In genomic region chr14:52852810-52853521, GRCh38 we compare ENCODE assay signal across 1 cellular context.
A peak's percentile ranks its signal among the peaks of the same experiment; 100 is the strongest.
TF ChIP-seq lines count a peak whose summit lies in the region.

No MANE protein-coding gene starts in this region.

TF ChIP-seq in SK-N-SH treated with all-trans-retinoic acid at 6 μM for 48 hours, 23 proteins besides CTCF, POLR2A, EP300 and RAD21 (continued from another document):
- TF ChIP-seq ZNF565 (CRISPR knock-in tag; conservative IDR thresholded peaks at IDR 0.05; ENCODE audit: low read depth) (no peak; the same call in 1 of the 2 replicates), SNAI2 (CRISPR knock-in tag; IDR thresholded peaks at IDR 0.05) (no peak), ZNF8 (CRISPR knock-in tag; IDR thresholded peaks at IDR 0.05) (no peak), ARNTL (CRISPR knock-in tag; IDR thresholded peaks at IDR 0.05; ENCODE audit: borderline replicate concordance, low read depth) (no peak; the same call in 1 of the 2 replicates), ISL1 (CRISPR knock-in tag; IDR thresholded peaks at IDR 0.05) (peak; percentile 95)
TF ChIP-seq in SK-N-SH treated with all-trans-retinoic acid at 6 μM for 48 hours: peak in this region for 12.
